In the genomic region with DNA sequence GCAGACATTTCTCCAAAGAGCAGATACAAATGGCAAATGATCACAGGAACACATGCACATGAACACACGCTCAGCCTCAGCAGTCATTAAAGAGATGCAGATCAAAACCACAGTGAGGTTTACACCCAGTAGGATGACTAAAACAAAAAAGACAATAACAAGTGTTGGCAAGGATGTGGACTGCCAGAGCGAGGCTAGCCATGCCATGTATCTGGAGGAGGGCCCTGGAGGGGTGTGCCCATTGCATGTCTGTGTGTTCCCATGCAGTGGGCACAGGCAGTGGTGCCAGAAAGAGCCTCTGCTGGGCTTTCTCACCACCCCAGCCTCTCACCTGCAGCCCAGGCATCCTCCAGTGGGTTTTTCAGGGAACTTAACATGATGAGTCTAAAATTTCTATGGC, we compare ENCODE assay signal across 23 cellular contexts.
"Had no signal": no experiment of that assay in that cellular context is flagged by ENCODE, and none has a peak within 500 bp of the region (broad histone marks: within the 10 kb centered on the region; RNA-seq: fewer than 3 reads in every experiment).

No MANE protein-coding gene starts in this region.

- H3K4me3 ChIP-seq: dorsolateral prefrontal cortex, gastrocnemius medialis, mucosa of descending colon, prostate gland, skin epidermis, testis, tibial artery had no signal

- FAIRE-seq: colon, kidney, urothelium cell line had no signal

- H2AFZ ChIP-seq: parathyroid adenoma had no signal

- H3K9ac ChIP-seq: parathyroid adenoma had no signal

- H3K36me3 ChIP-seq: gastrocnemius medialis, neutrophil, prostate gland, tibial artery had no signal

- ATAC-seq: gastrocnemius medialis; left lobe of liver; mucosa of descending colon; right cardiac atrium; stimulated activated naive CD8-positive, alpha-beta T cell treated with anti-CD3 and anti-CD28 coated beads, Interleukin-15, Interleukin-2, amounts not matched to agents 100 U/mL and 50 U/mL, for 24 hours had no signal

- H3K27me3 ChIP-seq: dorsolateral prefrontal cortex, gastrocnemius medialis, neutrophil, testis, tibial artery had no signal

- DNase-seq: effector CD4-positive, alpha-beta T cell; foreskin fibroblast; gastrocnemius medialis; kidney; mesenchymal stem cell; naive B cell; right cardiac atrium; stimulated activated CD4-positive, alpha-beta T cell treated with anti-CD3 and anti-CD28 coated beads, Interleukin-15, amount 100 ng/mL, for 24 hours; stimulated activated CD4-positive, alpha-beta T cell treated with anti-CD3 and anti-CD28 coated beads, Interleukin-4, amount 100 ng/mL, for 1 hour; stimulated activated CD8-positive, alpha-beta memory T cell treated with anti-CD3 and anti-CD28 coated beads, Interleukin-4, amount 100 ng/mL, for 48 hours; stimulated activated naive CD8-positive, alpha-beta T cell treated with anti-CD3 and anti-CD28 coated beads, Interleukin-15, Interleukin-2, amounts not matched to agents 100 U/mL and 50 U/mL, for 24 hours; substantia nigra; testis had no signal

- H3K79me2 ChIP-seq: parathyroid adenoma had no signal

- H3K27ac ChIP-seq: dorsolateral prefrontal cortex, gastrocnemius medialis, neutrophil, parathyroid adenoma, prostate gland, skin epidermis, testis, tibial artery had no signal

- H3K9me3 ChIP-seq: gastrocnemius medialis, mucosa of descending colon, neutrophil, prostate gland, testis had no signal

- H3K4me1 ChIP-seq: gastrocnemius medialis, parathyroid adenoma, prostate gland, testis had no signal
